ENCODE assay signal across 9 cellular contexts in the genomic region with DNA sequence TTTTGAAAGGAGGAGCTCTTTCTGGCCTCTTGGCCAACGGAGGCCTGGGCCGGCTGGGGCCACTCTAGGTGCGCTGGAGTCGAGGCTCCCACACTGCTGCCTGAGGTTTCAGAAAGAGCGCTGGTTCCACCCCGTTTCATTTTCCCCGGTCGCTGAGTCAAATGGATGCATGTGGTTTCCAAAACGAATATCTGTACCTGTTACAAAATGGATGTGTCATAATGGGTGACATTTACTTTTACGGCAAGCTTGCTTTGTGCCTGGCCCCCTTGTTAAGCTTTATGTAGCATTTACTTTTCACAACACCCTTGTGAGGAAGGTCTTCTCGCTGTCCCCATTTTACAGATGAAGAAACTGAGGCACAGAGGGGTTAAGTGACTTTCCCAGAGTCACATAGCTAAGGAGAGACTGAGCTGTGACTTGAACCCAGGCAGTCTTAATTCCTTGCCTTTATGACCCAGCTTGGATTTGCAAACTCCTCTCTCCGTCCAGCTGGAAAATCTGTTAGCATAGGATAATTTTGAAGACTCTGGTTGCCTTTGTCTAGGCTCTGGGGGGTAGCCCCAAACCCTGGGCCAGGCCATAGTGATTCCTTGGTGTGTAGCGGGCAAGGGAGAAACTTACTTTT. TPM values are rescaled to one million over a fixed set of nuclear protein-coding genes. Genes with fewer than 3 reads are reported as not detected.
DNase-seq lines count a peak whose midpoint lies in the region; ATAC-seq and TF ChIP-seq lines count a peak whose summit lies in the region.
"Had no signal": no experiment of that assay in that cellular context is flagged by ENCODE, and none has a peak within 500 bp of the region (broad histone marks: within the 10 kb centered on the region; RNA-seq: fewer than 3 reads in every experiment).

No MANE protein-coding gene starts in this region.

- no peaks in the 10 kb centered on the region for H3K4me1 ChIP-seq in psoas muscle

- peak; percentile 58 for ATAC-seq in GM19438 (IDR thresholded peaks at IDR 0.05; ENCODE audit: low read depth, unreplicated experiment)
- ATAC-seq in HG03469 (IDR thresholded peaks at IDR 0.05; ENCODE audit: unreplicated experiment): peak; percentile 45
- no peak for ATAC-seq in psoas muscle

- intact Hi-C loops in psoas muscle (cut with DNase I): no loop called here

- no peaks in the 10 kb centered on the region for H3K27me3 ChIP-seq in psoas muscle (ENCODE audit: insufficient read depth in 3 of 3, low read length in 2 of 3)

- no peaks in the 10 kb centered on the region for H3K36me3 ChIP-seq in psoas muscle (ENCODE audit: insufficient read depth in 1 of 2, low read depth in 1 of 2)

- H3K27ac ChIP-seq in skin epidermis (peak overlapping the region in 13 of 21 experiments; percentile 6 to 82 (median 45)), psoas muscle (no peak overlapping the region)

- 70 to 84% (median 76%) methylated on average over 13 of the region's 13 CpGs for WGBS in psoas muscle, 3 donors

- DNase-seq in AML-193 (lab: John Stamatoyannopoulos, UW): peak; percentile 83 to 84
- DNase-seq in activated T-cell treated with anti-CD3 and anti-CD28 coated beads, Interleukin-2, amount 50 U/mL, for 48 hours: peak; percentile 86 to 89
- DNase-seq in NCI-H1436 treated with DMSO at 0.1 percent for 48 hours (lab: John Stamatoyannopoulos, UW): no peak
- DNase-seq in psoas muscle: no peak
- DNase-seq in foreskin fibroblast: no peak
- DNase-seq: DND-41 had no signal

- H3K4me3 ChIP-seq in skin epidermis: no peak overlapping the region
- no peak overlapping the region for H3K4me3 ChIP-seq in psoas muscle
- no peak overlapping the region for H3K4me3 ChIP-seq in foreskin fibroblast (ENCODE audit: low read depth in 1 of 2, low read length in 2 of 2)

- TF ChIP-seq CTCF in psoas muscle (IDR thresholded peaks at IDR 0.05) (no peak), foreskin fibroblast (IDR thresholded peaks at IDR 0.05; ENCODE audit: low read depth, low read length) (no peak)

- H3K9me3 ChIP-seq in psoas muscle: no peaks in the 10 kb centered on the region

RNA-seq across cellular contexts. Expression of gene KSR1, which starts 10.6 kb away (rescaled TPM):
- total RNA-seq in psoas muscle: 10 to 100 TPM; 46.5 to 93.0 (median 70.7) TPM
- polyA plus RNA-seq in psoas muscle: 10 to 100 TPM in 2 of 3 donors, 1 to 10 TPM in 1; 7.8 to 14.5 (median 12.9) TPM

Comparison
In these comparisons a context has a peak if more than half of its experiments do, and no peak if none do; other contexts are left out.
1. DNase-seq: peak in AML-193 (2 of 2) and activated T-cell treated with anti-CD3 and anti-CD28 coated beads, Interleukin-2, amount 50 U/mL, for 48 hours (2 of 2); none in NCI-H1436 treated with DMSO at 0.1 percent for 48 hours (single experiment), psoas muscle (0 of 2) and foreskin fibroblast (0 of 2).
2. ATAC-seq: peak in GM19438 (single experiment) and HG03469 (single experiment); none in psoas muscle (0 of 4).